ENCODE assay signal across 22 cellular contexts in genomic region chr4:51845736-51846135, GRCh38. TPM values are rescaled to one million over a fixed set of nuclear protein-coding genes. Genes with fewer than 3 reads are reported as not detected.
DNase-seq lines count a peak whose midpoint lies in the region; ATAC-seq, FAIRE-seq and TF ChIP-seq lines count a peak whose summit lies in the region.
"Had no signal": no experiment of that assay in that cellular context is flagged by ENCODE, and none has a peak within 500 bp of the region (broad histone marks: within the 10 kb centered on the region; RNA-seq: fewer than 3 reads in every experiment).

No MANE protein-coding gene starts in this region.

- H3K27me3 ChIP-seq in HUES48 (ENCODE audit: control insufficient read depth, insufficient read depth, low read length), result peaks cover 12% of the 10 kb centered on the region
- H3K27me3 ChIP-seq in transverse colon, result no peaks in the 10 kb centered on the region

- H3K4me3 ChIP-seq in A549 (peak overlapping the region; percentile 92; the same call in 2 of the 3 replicates), HUES48 (ENCODE audit: low read depth, low read length) (peak overlapping the region; percentile 96; the same call in 1 of the 2 replicates), transverse colon (no peak overlapping the region)

- peaks cover 4% of the 10 kb centered on the region for H3K36me3 Mint-ChIP-seq in brain
- H3K36me3 Mint-ChIP-seq in natural killer cell treated with Interleukin-12 subunit alpha and Interleukin-12 subunit beta and Interleukin-15 and Interleukin-18, amount 100 ng/mL, for 72 hours, result no peaks in the 10 kb centered on the region

- peak overlapping the region; percentile 45 to 97 (median 92) for H3K4me3 Mint-ChIP-seq in brain
- H3K4me3 Mint-ChIP-seq in natural killer cell treated with Interleukin-12 subunit alpha and Interleukin-12 subunit beta and Interleukin-15 and Interleukin-18, amount 100 ng/mL, for 72 hours, result peak overlapping the region; percentile 87

- H3K27ac ChIP-seq in A549, result peak overlapping the region in 1 of 2 experiments; percentile 98; a peak in 1 of 6 replicates
- no peak overlapping the region for H3K27ac ChIP-seq in HUES48 (ENCODE audit: low read depth, low read length)
- H3K27ac ChIP-seq in transverse colon, result no peak overlapping the region

- TF ChIP-seq CTCF in A549 (IDR thresholded peaks at IDR 0.05) (no peak), brain (conservative IDR thresholded peaks at IDR 0.05) (no peak), transverse colon (IDR thresholded peaks at IDR 0.05) (no peak)

- H3K4me1 ChIP-seq in A549 (peaks cover 14% of the 10 kb centered on the region), HUES48 (ENCODE audit: control insufficient read depth, insufficient read depth, low read length) (peaks cover 34% of the 10 kb centered on the region), transverse colon (peaks cover 6 to 16% (median 8%) of the 10 kb centered on the region in 4 donors)

- no peak for DNase-seq in A549 (ENCODE audit: low read depth in 1 of 2, low spot score in 1 of 2)
- DNase-seq in natural killer cell treated with Interleukin-12 subunit alpha and Interleukin-12 subunit beta and Interleukin-15 and Interleukin-18, amount 100 ng/mL, for 72 hours (ENCODE audit: low spot score), result no peak
- DNase-seq in NCI-H82 treated with DMSO at 0.1 percent for 48 hours (lab: John Stamatoyannopoulos, UW; ENCODE audit: unreplicated experiment), result no peak
- DNase-seq in transverse colon, result no peak
- no peak for DNase-seq in mesenteric fat pad (ENCODE audit: low spot score)
- DNase-seq in stimulated activated CD4-positive, alpha-beta T cell treated with anti-CD3 and anti-CD28 coated beads, Interleukin-4, amount 100 ng/mL, for 1 hour, result no peak
- DNase-seq: ACHN; activated effector memory CD4-positive, alpha-beta T cell treated with Interleukin-2 at 50 U/mL for 16 hours; COR-L47; cortex of kidney; hippocampal formation; left ventricle myocardium superior; naive B cell; NCI-H1105; NCI-H774; stimulated activated CD4-positive, alpha-beta T cell treated with anti-CD3 and anti-CD28 coated beads, Interleukin-4, amount 100 ng/mL, for 24 hours had no signal

- no peak overlapping the region for H3K9ac ChIP-seq in HUES48 (ENCODE audit: low read depth, low read length)

- H3K9me3 ChIP-seq in A549 (no peaks in the 10 kb centered on the region), HUES48 (ENCODE audit: control insufficient read depth, insufficient read depth, low read length) (no peaks in the 10 kb centered on the region), transverse colon (no peaks in the 10 kb centered on the region)
- H3K9me3 ChIP-seq: thoracic aorta had no signal

- FAIRE-seq in A549 (lab: Jason Lieb, UNC), result no peak
- FAIRE-seq: G401.6 had no signal

- ATAC-seq in A549, result no peak
- ATAC-seq in natural killer cell treated with Interleukin-12 subunit alpha and Interleukin-12 subunit beta and Interleukin-15 and Interleukin-18, amount 100 ng/mL, for 72 hours, result no peak
- ATAC-seq: left ventricle myocardium superior, sciatic nerve had no signal

- intact Hi-C loops in transverse colon (cut with DNase I; ENCODE audit: low total_unique reads), result no loop called here

- peak overlapping the region in 1 of 5 experiments; percentile 98 for H3K27ac Mint-ChIP-seq in brain
- H3K27ac Mint-ChIP-seq in natural killer cell treated with Interleukin-12 subunit alpha and Interleukin-12 subunit beta and Interleukin-15 and Interleukin-18, amount 100 ng/mL, for 72 hours, result no peak overlapping the region
- H3K27ac Mint-ChIP-seq: T-helper 1 cell treated with Interleukin-12 subunit alpha and Interleukin-12 subunit beta and Interleukin-4 antibody, amounts not matched to agents 30 μg/mL and 1 μg/mL, for 36 hours had no signal

- H3K4me1 Mint-ChIP-seq in brain, result peaks cover 67% of the 10 kb centered on the region
- peaks cover 23 to 26% of the 10 kb centered on the region in 2 donors for H3K4me1 Mint-ChIP-seq in natural killer cell treated with Interleukin-12 subunit alpha and Interleukin-12 subunit beta and Interleukin-15 and Interleukin-18, amount 100 ng/mL, for 72 hours (ENCODE audit: low read depth in 2 of 2)

- in situ Hi-C loops in transverse colon (cut with MboI; ENCODE audit: low pct_ligation_motif_present in 1 of 4, low pct_unique_long_range_greater_than_20kb in 1 of 4, low sequenced_read_pairs in 3 of 4), result loop anchor here in 1 of 4 donors (10.0 kb wide), 1 partner anchor 189 kb away; the partner anchor contains the start of gene SGCB

- CTCF ChIA-PET in A549 (lab: Yijun Ruan, JAX), result no interaction called here

- H3K27me3 Mint-ChIP-seq in brain, result peaks cover 11% of the 10 kb centered on the region
- no peaks in the 10 kb centered on the region for H3K27me3 Mint-ChIP-seq in natural killer cell treated with Interleukin-12 subunit alpha and Interleukin-12 subunit beta and Interleukin-15 and Interleukin-18, amount 100 ng/mL, for 72 hours
- H3K27me3 Mint-ChIP-seq: naive B cell had no signal

- H3K36me3 ChIP-seq in HUES48 (ENCODE audit: control insufficient read depth, insufficient read depth, low read length) (no peaks in the 10 kb centered on the region), transverse colon (no peaks in the 10 kb centered on the region)
- H3K36me3 ChIP-seq: thoracic aorta had no signal

- no peak for TF ChIP-seq POLR2A in A549 (IDR thresholded peaks at IDR 0.05; ENCODE audit: low read length)
- TF ChIP-seq POLR2A in transverse colon (IDR thresholded peaks at IDR 0.05), result no peak

- H3K4me2 ChIP-seq in A549, result peak overlapping the region; percentile 95

- H3K9me3 Mint-ChIP-seq in brain, result no peaks in the 10 kb centered on the region
- H3K9me3 Mint-ChIP-seq in natural killer cell treated with Interleukin-12 subunit alpha and Interleukin-12 subunit beta and Interleukin-15 and Interleukin-18, amount 100 ng/mL, for 72 hours, result no peaks in the 10 kb centered on the region
- H3K9me3 Mint-ChIP-seq: naive B cell; T-helper 1 cell treated with Interleukin-12 subunit alpha and Interleukin-12 subunit beta and Interleukin-4 antibody, amounts not matched to agents 30 μg/mL and 1 μg/mL, for 36 hours had no signal

- no peak for TF ChIP-seq RAD21 in A549 (conservative IDR thresholded peaks at IDR 0.05 in 1 of 2, IDR thresholded peaks at IDR 0.05 in 1 of 2)

- 83% methylated on average over 1 of the region's 1 CpG for WGBS in A549 (ENCODE audit: missing lambda C conversion rate)
- 84 to 100% methylated on average over 1 of the region's 1 CpG for WGBS in transverse colon (ENCODE audit: low coverage in 1 of 2), 2 donors

- POLR2A ChIA-PET in A549 (lab: Yijun Ruan, JAX), result no interaction called here

- no peak for TF ChIP-seq EP300 in A549 (IDR thresholded peaks at IDR 0.05)
- TF ChIP-seq EP300 in transverse colon (IDR thresholded peaks at IDR 0.05; ENCODE audit: low read depth), result no peak

TF ChIP-seq in A549, 52 proteins besides CTCF, POLR2A, EP300 and RAD21:
- TF ChIP-seq REST (IDR thresholded peaks at IDR 0.05) (no peak), MYC (IDR thresholded peaks at IDR 0.05; ENCODE audit: borderline replicate concordance, low read length) (no peak), NPAS2 (CRISPR knock-in tag; IDR thresholded peaks at IDR 0.05; ENCODE audit: borderline replicate concordance) (no peak)
TF ChIP-seq in A549: peak in this region for 0.

RNA-seq across cellular contexts. Expression of gene DCUN1D4, which starts 2.8 kb away (rescaled TPM):
- 64.8 and 65.0 TPM in 2 replicates for polyA plus RNA-seq in A549 (2011; rRNA removed)
- 18.3 and 21.2 TPM in 2 replicates for polyA plus RNA-seq in A549 (2012; cell fraction: cytosol; rRNA removed)
- 28.7 and 29.3 TPM in 2 replicates for polyA plus RNA-seq in A549 (2012; cell fraction: nucleus; rRNA removed)
- polyA plus RNA-seq in A549 (2017; fragmentation: RNase III; extraction: RNeasy Plus Mini Kit Qiagen cat#74134 plus additional on column Dnase treatment), result 22.9 to 25.2 TPM (median 24.9 TPM) in 3 replicates
- polyA minus RNA-seq in A549 (2011; rRNA and poly(A)+ RNA removed), result 53.1 and 62.2 TPM in 2 replicates
- polyA plus RNA-seq in brain (ENCODE audit: insufficient read depth, low read depth, low replicate concordance), result 5.7 TPM
- total RNA-seq in natural killer cell treated with Interleukin-12 subunit alpha and Interleukin-12 subunit beta and Interleukin-15 and Interleukin-18, amount 100 ng/mL, for 72 hours, result 10 to 100 TPM; 29.3 to 30.4 TPM
- 10 to 100 TPM; 25.1 to 66.4 (median 40.9) TPM for total RNA-seq in transverse colon
- total RNA-seq in mesenteric fat pad, result 59.1 TPM

Comparison
In these comparisons a context has a peak if more than half of its experiments do, and no peak if none do; other contexts are left out.
1. H3K4me3 ChIP-seq: peak in A549 (single experiment) and HUES48 (single experiment); none in transverse colon (0 of 4).